In the genomic region with DNA sequence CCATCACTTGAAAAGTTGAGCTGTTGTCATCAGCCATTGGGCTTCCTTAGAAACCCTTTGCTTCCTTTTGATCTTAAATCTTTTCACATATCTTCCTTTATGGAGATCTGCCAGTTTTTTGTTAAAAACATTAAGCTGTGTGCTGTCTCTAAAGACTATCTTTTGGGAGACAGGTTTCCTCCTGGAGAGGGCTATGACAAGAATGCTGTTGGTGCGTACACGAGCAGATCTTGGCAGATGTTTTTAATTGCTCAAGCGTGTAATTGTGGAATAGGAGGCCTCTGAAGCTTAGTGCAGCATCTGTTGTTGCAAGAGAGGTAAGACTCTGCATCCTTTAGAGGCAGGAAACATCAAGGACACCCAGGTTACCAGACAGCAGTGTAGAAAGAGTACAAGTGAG, we compare ENCODE assay signal across 13 cellular contexts. TPM values are rescaled to one million over a fixed set of nuclear protein-coding genes. Genes with fewer than 3 reads are reported as not detected.
A peak's percentile ranks its signal among the peaks of the same experiment; 100 is the strongest.
DNase-seq lines count a peak whose midpoint lies in the region; ATAC-seq, FAIRE-seq and TF ChIP-seq lines count a peak whose summit lies in the region.
"Had no signal": no experiment of that assay in that cellular context is flagged by ENCODE, and none has a peak within 500 bp of the region (broad histone marks: within the 10 kb centered on the region; RNA-seq: fewer than 3 reads in every experiment).

No MANE protein-coding gene starts in this region.

- H3K9me3 ChIP-seq in heart left ventricle: no peaks in the 10 kb centered on the region
- no peaks in the 10 kb centered on the region for H3K9me3 ChIP-seq in right atrium auricular region
- H3K9me3 ChIP-seq in SJCRH30 (replicated peaks): no peaks in the 10 kb centered on the region
- H3K9me3 ChIP-seq in gastroesophageal sphincter: no peaks in the 10 kb centered on the region
- no peaks in the 10 kb centered on the region for H3K9me3 ChIP-seq in subcutaneous abdominal adipose tissue (ENCODE audit: control insufficient read depth in 5 of 5, low read length in 5 of 5)
- H3K9me3 ChIP-seq: tibial artery had no signal

- TF ChIP-seq EP300 in gastroesophageal sphincter (IDR thresholded peaks at IDR 0.05): no peak

- peak overlapping the region in 3 of 12 donors; percentile 28 to 64 (median 34) for H3K27ac ChIP-seq in heart left ventricle
- H3K27ac ChIP-seq in right atrium auricular region: no peak overlapping the region
- H3K27ac ChIP-seq in SJCRH30: peak overlapping the region; percentile 79
- peak overlapping the region in 2 of 4 donors; percentile 30 to 39 for H3K27ac ChIP-seq in gastroesophageal sphincter
- H3K27ac ChIP-seq in subcutaneous abdominal adipose tissue (ENCODE audit: low read depth, low read length): peak overlapping the region; percentile 11
- H3K27ac ChIP-seq: tibial artery had no signal

- intact Hi-C loops in heart left ventricle (cut with DNase I): loop anchor here in 3 of 10 donors (5.0 to 10.0 kb wide), 2 partner anchors 36 to 51 kb away; no protein-coding TSS in a partner anchor

- FAIRE-seq in urothelium cell line (lab: Jason Lieb, UNC): no peak

- ATAC-seq in heart left ventricle (peak in 3 of 4 donors; percentile 48 to 75 (median 54)), gastroesophageal sphincter (peak; percentile 48), GM21576 (IDR thresholded peaks at IDR 0.05; ENCODE audit: unreplicated experiment) (no peak)
- ATAC-seq in activated CD4-positive, CD25-positive, alpha-beta regulatory T cell treated with anti-CD3 and anti-CD28 coated beads, Interleukin-2, amount 50 U/mL, for 24 hours: no peak

- DNase-seq in heart left ventricle (no peak), right atrium auricular region (ENCODE audit: low spot score) (no peak), SJCRH30 (peak; percentile 75 to 91), urothelium cell line (ENCODE audit: low spot score) (no peak)
- DNase-seq: activated B cell treated with CpG ODN at 0.5 μM for 24 hours; COR-L47; stimulated activated CD4-positive, alpha-beta T cell treated with anti-CD3 and anti-CD28 coated beads, Interleukin-4, amount 100 ng/mL, for 1 hour; T-helper 1 cell; tibial artery had no signal

- TF ChIP-seq POLR2A in heart left ventricle (IDR thresholded peaks at IDR 0.05) (no peak), gastroesophageal sphincter (IDR thresholded peaks at IDR 0.05) (no peak)

- no peak for TF ChIP-seq CTCF in heart left ventricle (IDR thresholded peaks at IDR 0.05)
- no peak for TF ChIP-seq CTCF in right atrium auricular region (IDR thresholded peaks at IDR 0.05)
- no peak for TF ChIP-seq CTCF in gastroesophageal sphincter (IDR thresholded peaks at IDR 0.05)

- H3K36me3 ChIP-seq in heart left ventricle (peaks cover 0 to 78% (median 55%) of the 10 kb centered on the region in 9 donors), right atrium auricular region (peaks cover 35% of the 10 kb centered on the region), SJCRH30 (peaks cover 66% of the 10 kb centered on the region), gastroesophageal sphincter (peaks cover 0 to 62% of the 10 kb centered on the region in 2 donors), subcutaneous abdominal adipose tissue (ENCODE audit: control insufficient read depth in 5 of 5, insufficient read depth in 5 of 5, low read length in 5 of 5) (peaks cover 40 to 66% (median 53%) of the 10 kb centered on the region in 5 donors)

- no peak overlapping the region for H3K4me3 ChIP-seq in heart left ventricle
- no peak overlapping the region for H3K4me3 ChIP-seq in right atrium auricular region
- H3K4me3 ChIP-seq in SJCRH30: no peak overlapping the region
- H3K4me3 ChIP-seq in gastroesophageal sphincter: no peak overlapping the region
- no peak overlapping the region for H3K4me3 ChIP-seq in subcutaneous abdominal adipose tissue (ENCODE audit: low read depth in 1 of 5, low read length in 5 of 5)
- H3K4me3 ChIP-seq: tibial artery had no signal

- peaks cover 6 to 68% (median 43%) of the 10 kb centered on the region in 12 donors for H3K4me1 ChIP-seq in heart left ventricle
- peaks cover 0 to 12% of the 10 kb centered on the region in 2 donors for H3K4me1 ChIP-seq in right atrium auricular region
- H3K4me1 ChIP-seq in SJCRH30: peaks cover 55% of the 10 kb centered on the region
- peaks cover 12 to 60% (median 17%) of the 10 kb centered on the region in 3 donors for H3K4me1 ChIP-seq in gastroesophageal sphincter
- H3K4me1 ChIP-seq in subcutaneous abdominal adipose tissue (ENCODE audit: control insufficient read depth in 5 of 5, insufficient read depth in 5 of 5, low read length in 5 of 5): peaks cover 0 to 28% (median 16%) of the 10 kb centered on the region in 5 donors

- H3K27me3 ChIP-seq in heart left ventricle (no peaks in the 10 kb centered on the region), right atrium auricular region (no peaks in the 10 kb centered on the region), SJCRH30 (no peaks in the 10 kb centered on the region), gastroesophageal sphincter (no peaks in the 10 kb centered on the region), subcutaneous abdominal adipose tissue (ENCODE audit: control insufficient read depth in 5 of 5, insufficient read depth in 4 of 5, low read length in 5 of 5) (no peaks in the 10 kb centered on the region)
- H3K27me3 ChIP-seq: tibial artery had no signal

- WGBS in heart left ventricle, 4 donors: 14 to 21% (median 20%) methylated on average over 3 of the region's 3 CpGs
- 30 to 40% methylated on average over 1 to 3 of the region's 3 CpGs for WGBS in gastroesophageal sphincter (ENCODE audit: low coverage in 1 of 2), 2 donors

- H3K9ac ChIP-seq in subcutaneous abdominal adipose tissue (ENCODE audit: low read length in 5 of 5): no peak overlapping the region

RNA-seq across cellular contexts. Expression of gene PHLDB2, which starts 56.8 kb away (rescaled TPM):
- total RNA-seq in heart left ventricle: 100 to 1,000 TPM in 8 of 9 donors, 10 to 100 TPM in 1; 85.1 to 280 (median 121) TPM
- polyA plus RNA-seq in heart left ventricle: 10 to 100 TPM; 59.0 to 87.2 TPM
- total RNA-seq in right atrium auricular region: 10 to 100 TPM; 20.2 to 48.1 TPM
- 93.4 and 102 TPM in 2 replicates for total RNA-seq in SJCRH30 (2014; rRNA removed; shearing (Covaris generic))
- total RNA-seq in gastroesophageal sphincter: 100 to 1,000 TPM in 1 of 4 donors, 10 to 100 TPM in 3; 52.1 to 115 (median 77.4) TPM

Comparison
In these comparisons a context has a peak if more than half of its experiments do, and no peak if none do; other contexts are left out.
1. ATAC-seq: peak in heart left ventricle (3 of 4) and gastroesophageal sphincter (single experiment); none in activated CD4-positive, CD25-positive, alpha-beta regulatory T cell treated with anti-CD3 and anti-CD28 coated beads, Interleukin-2, amount 50 U/mL, for 24 hours (0 of 2) and GM21576 (single experiment).
2. DNase-seq: peak in SJCRH30 (2 of 2); none in heart left ventricle (0 of 5), right atrium auricular region (single experiment) and urothelium cell line (single experiment).
3. H3K27ac ChIP-seq: peak in SJCRH30 (single experiment) and subcutaneous abdominal adipose tissue (single experiment); none in right atrium auricular region (0 of 2).